36 cellular contexts compared by ENCODE assay signal in genomic region chr12:116309343-116309742, GRCh38.
"Had no signal": no experiment of that assay in that cellular context is flagged by ENCODE, and none has a peak within 500 bp of the region (broad histone marks: within the 10 kb centered on the region; RNA-seq: fewer than 3 reads in every experiment).

No MANE protein-coding gene starts in this region.

- H3K27me3 ChIP-seq: MG63 had no signal

- DNase-seq: MG63, MM.1S, MV-4-11, NCI-H1048, NCI-H1092, NCI-H1092 treated with DMSO at 0.1 percent for 48 hours, NCI-H1105, NCI-H1105 treated with DMSO at 0.1 percent for 48 hours, NCI-H1417, NCI-H1417 treated with DMSO at 0.1 percent for 48 hours, NCI-H1436, NCI-H1436 treated with DMSO at 0.1 percent for 48 hours, NCI-H146, NCI-H1694, NCI-H1694 treated with DMSO at 0.1 percent for 48 hours, NCI-H187, NCI-H187 treated with DMSO at 0.1 percent for 48 hours, NCI-H1930, NCI-H2029, NCI-H2029 treated with DMSO at 0.1 percent for 48 hours, NCI-H2081, NCI-H2081 treated with DMSO at 0.1 percent for 48 hours, NCI-H2107, NCI-H2171, NCI-H2171 treated with DMSO at 0.1 percent for 48 hours, NCI-H2227 treated with DMSO at 0.1 percent for 48 hours, NCI-H226, NCI-H345, NCI-H446, NCI-H446 treated with DMSO at 0.1 percent for 48 hours, NCI-H510A, NCI-H510A treated with DMSO at 0.1 percent for 48 hours, NCI-H524, NCI-H524 treated with DMSO at 0.1 percent for 48 hours, NCI-H526, NCI-H526 treated with DMSO at 0.1 percent for 48 hours had no signal

- H3K4me3 ChIP-seq: MG63 had no signal

- H3K36me3 ChIP-seq: MG63 had no signal
